ENCODE assay signal across 9 cellular contexts in the genomic region with DNA sequence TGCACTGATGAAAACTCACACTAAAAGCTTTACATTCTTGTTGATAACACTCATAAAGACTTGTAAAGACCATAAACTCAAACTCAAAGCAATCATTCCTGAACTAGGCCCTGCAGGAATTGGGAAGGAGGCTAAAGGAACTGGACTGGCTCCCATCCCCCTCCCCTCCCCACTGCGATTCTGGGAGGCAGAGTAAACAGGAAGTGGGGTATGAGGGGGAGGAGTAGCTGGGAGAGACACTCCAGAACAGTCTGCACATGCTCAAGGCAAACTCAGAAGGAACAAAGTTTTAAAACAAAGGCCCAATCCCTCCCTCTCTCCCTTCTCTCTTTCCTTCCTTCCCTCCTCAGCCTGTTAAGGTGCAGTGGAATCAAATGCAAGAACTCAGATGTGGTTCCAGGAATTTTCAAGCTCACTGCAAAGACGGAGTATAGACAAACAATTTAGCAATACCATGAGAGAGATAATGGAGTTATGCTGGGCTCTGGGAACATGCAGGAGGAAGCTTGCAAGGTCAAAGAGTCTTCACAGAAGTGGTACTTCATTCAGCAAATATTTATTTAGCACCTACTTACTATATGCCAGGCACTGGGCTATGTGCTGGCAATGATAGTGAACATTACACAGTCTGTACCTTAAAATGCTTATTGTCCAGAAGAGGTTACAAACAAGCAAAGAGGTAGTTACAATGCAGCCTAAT. TPM values are rescaled to one million over a fixed set of nuclear protein-coding genes. Genes with fewer than 3 reads are reported as not detected.
DNase-seq lines count a peak whose midpoint lies in the region; ATAC-seq and TF ChIP-seq lines count a peak whose summit lies in the region.
"Had no signal": no experiment of that assay in that cellular context is flagged by ENCODE, and none has a peak within 500 bp of the region (broad histone marks: within the 10 kb centered on the region; RNA-seq: fewer than 3 reads in every experiment).

No MANE protein-coding gene starts in this region.

- H3K4me1 ChIP-seq in right atrium auricular region (peaks cover 0 to 10% of the 10 kb centered on the region in 2 donors), uterus (no peaks in the 10 kb centered on the region)

- no peaks in the 10 kb centered on the region for H3K9me3 Mint-ChIP-seq in activated CD4-positive, alpha-beta memory T cell treated with anti-CD3 and anti-CD28 coated beads for 36 hours
- H3K9me3 Mint-ChIP-seq: central memory CD8-positive, alpha-beta T cell had no signal

- peak; percentile 80 for ATAC-seq in Right ventricle myocardium inferior
- peak; percentile 97 for ATAC-seq in left colon
- ATAC-seq in HG03565 (IDR thresholded peaks at IDR 0.05; ENCODE audit: unreplicated experiment) = no peak

- H3K4me1 Mint-ChIP-seq in activated CD4-positive, alpha-beta memory T cell treated with anti-CD3 and anti-CD28 coated beads for 36 hours (ENCODE audit: low read depth) = peaks cover 8% of the 10 kb centered on the region

- DNase-seq in Right ventricle myocardium inferior (ENCODE audit: missing footprints) = peak; percentile 53
- no peak for DNase-seq in right atrium auricular region (ENCODE audit: low spot score)
- peak; percentile 23 for DNase-seq in activated CD4-positive, alpha-beta memory T cell treated with anti-CD3 and anti-CD28 coated beads for 36 hours
- peak; percentile 69 to 72 for DNase-seq in left colon
- peak; percentile 50 to 71 for DNase-seq in uterus
- DNase-seq in NCI-H524 treated with DMSO at 0.1 percent for 48 hours (lab: John Stamatoyannopoulos, UW) = no peak
- no peak for DNase-seq in dermis blood vessel endothelial cell

- H3K36me3 ChIP-seq in right atrium auricular region (no peaks in the 10 kb centered on the region), uterus (no peaks in the 10 kb centered on the region)

- no peaks in the 10 kb centered on the region for H3K27me3 Mint-ChIP-seq in activated CD4-positive, alpha-beta memory T cell treated with anti-CD3 and anti-CD28 coated beads for 36 hours
- H3K27me3 Mint-ChIP-seq: central memory CD8-positive, alpha-beta T cell had no signal

- H3K27me3 ChIP-seq in right atrium auricular region (no peaks in the 10 kb centered on the region), uterus (peaks cover 0 to 21% of the 10 kb centered on the region in 2 donors)

- H3K4me3 Mint-ChIP-seq in activated CD4-positive, alpha-beta memory T cell treated with anti-CD3 and anti-CD28 coated beads for 36 hours = no peak overlapping the region

- no peak for TF ChIP-seq POLR2A in uterus (IDR thresholded peaks at IDR 0.05)

- CTCF ChIA-PET in activated CD4-positive, alpha-beta memory T cell treated with anti-CD3 and anti-CD28 coated beads for 36 hours (lab: Charles Lee) = interaction anchor here (0.9 kb wide), 1 partner anchor 17 kb away, joined by 3 read pairs; no protein-coding TSS in a partner anchor

- no peaks in the 10 kb centered on the region for H3K36me3 Mint-ChIP-seq in activated CD4-positive, alpha-beta memory T cell treated with anti-CD3 and anti-CD28 coated beads for 36 hours

- no peak overlapping the region for H3K27ac ChIP-seq in right atrium auricular region
- peak overlapping the region; percentile 39 to 51 for H3K27ac ChIP-seq in uterus

- intact Hi-C loops in Right ventricle myocardium inferior (cut with DNase I) (no loop called here), left colon (cut with DNase I, micrococcal nuclease) (no loop called here), uterus (cut with DNase I; ENCODE audit: low total_unique reads) (no loop called here)
- intact Hi-C loops in activated CD4-positive, alpha-beta memory T cell treated with anti-CD3 and anti-CD28 coated beads for 36 hours (cut with micrococcal nuclease) = no loop called here

- POLR2A ChIA-PET in activated CD4-positive, alpha-beta memory T cell treated with anti-CD3 and anti-CD28 coated beads for 36 hours (lab: Charles Lee) = interaction anchor here (1.7 kb wide), 1 partner anchor 15 kb away, joined by 10 read pairs; a partner anchor contains a TSS

- H3K4me3 ChIP-seq in right atrium auricular region (no peak overlapping the region), uterus (no peak overlapping the region)

- peaks cover 0 to 5% of the 10 kb centered on the region in 2 donors for H3K9me3 ChIP-seq in right atrium auricular region
- H3K9me3 ChIP-seq in uterus = no peaks in the 10 kb centered on the region

- no peak overlapping the region for H3K27ac Mint-ChIP-seq in activated CD4-positive, alpha-beta memory T cell treated with anti-CD3 and anti-CD28 coated beads for 36 hours

- TF ChIP-seq CTCF in right atrium auricular region (IDR thresholded peaks at IDR 0.05) (no peak), uterus (IDR thresholded peaks at IDR 0.05) (no peak)

RNA-seq across cellular contexts. Expression of a gene that starts 15.9 kb away (rescaled TPM):
- 54.2 TPM for total RNA-seq in Right ventricle myocardium inferior
- total RNA-seq in right atrium auricular region = 10 to 100 TPM; 13.3 to 24.3 TPM
- total RNA-seq in activated CD4-positive, alpha-beta memory T cell treated with anti-CD3 and anti-CD28 coated beads for 36 hours = 10 to 100 TPM; 78.7 to 84.8 TPM
- total RNA-seq in left colon = 10 to 100 TPM; 33.3 to 34.0 TPM
- total RNA-seq in uterus = 10 to 100 TPM; 13.1 to 39.4 (median 27.9) TPM
- total RNA-seq in dermis blood vessel endothelial cell = 18.0 and 22.7 TPM in 2 replicates

Comparison
In these comparisons a context has a peak if more than half of its experiments do, and no peak if none do; other contexts are left out.
1. DNase-seq: peak in Right ventricle myocardium inferior (single experiment), activated CD4-positive, alpha-beta memory T cell treated with anti-CD3 and anti-CD28 coated beads for 36 hours (single experiment), left colon (2 of 2) and uterus (2 of 2); none in right atrium auricular region (single experiment), NCI-H524 treated with DMSO at 0.1 percent for 48 hours (single experiment) and dermis blood vessel endothelial cell (single experiment).
2. H3K27ac ChIP-seq: peak in uterus (2 of 2); none in right atrium auricular region (0 of 2).